ENCODE assay signal across 26 cellular contexts in the genomic region with DNA sequence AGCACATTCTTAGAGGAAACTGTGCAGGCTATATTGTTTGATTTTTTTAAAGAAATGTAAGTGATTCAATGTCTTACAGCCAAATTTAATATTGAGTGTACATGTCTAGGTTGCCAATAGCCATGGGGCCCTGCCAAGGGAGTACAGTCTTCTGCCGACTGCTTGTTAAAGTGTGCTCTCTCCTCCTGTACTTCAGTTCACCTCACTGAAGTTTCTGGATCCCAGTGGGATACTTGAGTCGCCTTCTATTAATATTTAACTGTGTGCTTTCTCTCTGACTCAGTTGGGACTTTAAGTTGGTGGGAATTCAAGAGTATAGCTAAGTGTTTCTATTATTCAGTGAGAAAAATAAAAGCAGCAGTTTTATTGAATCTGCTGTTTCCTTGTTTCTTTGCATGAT. TPM values are rescaled to one million over a fixed set of nuclear protein-coding genes. Genes with fewer than 3 reads are reported as not detected.
DNase-seq lines count a peak whose midpoint lies in the region; ATAC-seq, FAIRE-seq and TF ChIP-seq lines count a peak whose summit lies in the region.
"Had no signal": no experiment of that assay in that cellular context is flagged by ENCODE, and none has a peak within 500 bp of the region (broad histone marks: within the 10 kb centered on the region; RNA-seq: fewer than 3 reads in every experiment).

No MANE protein-coding gene starts in this region.

- H3K9me3 ChIP-seq in OCI-LY3 (ENCODE audit: insufficient read depth, low read length) (no peaks in the 10 kb centered on the region), HepG2 (ENCODE audit: low read length) (no peaks in the 10 kb centered on the region)
- H3K9me3 ChIP-seq: neutrophil, spleen had no signal

- no peak for TF ChIP-seq POLR2A in HepG2 (IDR thresholded peaks at IDR 0.05; ENCODE audit: insufficient read depth in 1 of 2, low read depth in 2 of 2, low read length in 2 of 2)

- H3K36me3 Mint-ChIP-seq in type B pancreatic cell = peaks cover 26% of the 10 kb centered on the region

- ATAC-seq in HepG2 = no peak
- ATAC-seq: activated CD8-positive, alpha-beta memory T cell treated with anti-CD3 and anti-CD28 coated beads, Interleukin-2, amount 10 ng/mL, durations not matched to agents 7 days and 5 days; activated T-helper 17 cell treated with anti-CD3 and anti-CD28 coated beads, Interleukin-2, amount 50 U/mL, for 72 hours; stimulated activated memory B cell treated with anti-CD40 and anti-IgM and Interleukin-4, amounts not matched to agents 10 μg/mL and 1 μg/mL and 100 μg/mL, for 72 hours had no signal

- TF ChIP-seq RAD21 in HepG2 (CRISPR knock-in tag; IDR thresholded peaks at IDR 0.05) = no peak

- H3K4me3 ChIP-seq in OCI-LY3 (ENCODE audit: low read length) (no peak overlapping the region), epithelial cell of proximal tubule (ENCODE audit: low read depth, low read length) (no peak overlapping the region), HepG2 (replicated peaks in 1 of 3; ENCODE audit: insufficient read depth in 1 of 3, low read depth in 2 of 3, low read length in 3 of 3) (no peak overlapping the region)
- H3K4me3 ChIP-seq: spleen had no signal

- DNase-seq in epithelial cell of proximal tubule (ENCODE audit: low read depth) = peak; percentile 67
- DNase-seq in HepG2 (ENCODE audit: low spot score) = no peak
- no peak for DNase-seq in type B pancreatic cell (ENCODE audit: extremely low spot score, unreplicated experiment)
- DNase-seq in RKO (ENCODE audit: low spot score) = no peak
- DNase-seq in EL = no peak
- DNase-seq in foreskin melanocyte = no peak
- DNase-seq: activated CD4-positive, alpha-beta T cell treated with anti-CD3 and anti-CD28 coated beads, Interleukin-2, amount 10 ng/mL, durations not matched to agents 7 days and 5 days; activated CD8-positive, alpha-beta memory T cell treated with anti-CD3 and anti-CD28 coated beads, Interleukin-2, amount 10 ng/mL, durations not matched to agents 7 days and 5 days; CD4-positive, CD25-positive, alpha-beta regulatory T cell; cerebellar nuclear complex; foreskin fibroblast; HFFc6; IMR-90; NCI-H1092 treated with DMSO at 0.1 percent for 48 hours; NCI-H1930; NCI-H526 treated with DMSO at 0.1 percent for 48 hours; spleen; stimulated activated CD4-positive, alpha-beta T cell treated with anti-CD3 and anti-CD28 coated beads, Interleukin-2, amount 100 ng/mL, for 48 hours had no signal

- H4K20me1 ChIP-seq in OCI-LY3 (ENCODE audit: insufficient read depth, low read length) (no peaks in the 10 kb centered on the region), HepG2 (ENCODE audit: insufficient read depth, low read length) (no peaks in the 10 kb centered on the region)

- BruUV-seq in HepG2 (replicated peaks; lab: Mats Ljungman, UMichigan) = no TSS peak

- peaks cover 52% of the 10 kb centered on the region for H3K4me1 ChIP-seq in OCI-LY3 (ENCODE audit: low read length)
- peaks cover 83% of the 10 kb centered on the region for H3K4me1 ChIP-seq in HepG2 (ENCODE audit: insufficient read depth, low read length)

- H3K27ac ChIP-seq in OCI-LY3 (ENCODE audit: low read length) = no peak overlapping the region
- H3K27ac ChIP-seq in HepG2 (ENCODE audit: extremely low read length, insufficient read depth, low read length) = peak overlapping the region; percentile 40
- H3K27ac ChIP-seq: epithelial cell of prostate, spleen, VCaP had no signal

- CTCF ChIA-PET in HepG2 (lab: Yijun Ruan, JAX; ENCODE audit: low intra/inter-chr PET ratio, low total read pairs) = no interaction called here

- H3K27me3 ChIP-seq in OCI-LY3 (ENCODE audit: low read depth, low read length) (no peaks in the 10 kb centered on the region), HepG2 (ENCODE audit: control insufficient read depth in 1 of 2, insufficient read depth in 2 of 2, low read length in 2 of 2) (no peaks in the 10 kb centered on the region; a peak in 1 of 5 replicates)
- H3K27me3 ChIP-seq: neutrophil, spleen had no signal

- 0 out of 2 replicates have a peak overlapping the region, but pooled peaks have one; percentile 13 for H3K4me2 ChIP-seq in OCI-LY3 (ENCODE audit: low read length)
- no peak overlapping the region for H3K4me2 ChIP-seq in HepG2 (ENCODE audit: low read depth, low read length)

- no peaks in the 10 kb centered on the region for H3K9me3 Mint-ChIP-seq in type B pancreatic cell
- H3K9me3 Mint-ChIP-seq: activated CD4-positive, alpha-beta T cell treated with anti-CD3 and anti-CD28 coated beads, Interleukin-2, amount 10 ng/mL, durations not matched to agents 7 days and 5 days; activated T-helper 17 cell treated with anti-CD3 and anti-CD28 coated beads, Interleukin-2, amount 50 U/mL, for 72 hours; CD4-positive, CD25-positive, alpha-beta regulatory T cell; HFFc6; stimulated activated memory B cell treated with anti-CD40 and anti-IgM and Interleukin-4, amounts not matched to agents 10 μg/mL and 1 μg/mL and 100 μg/mL, for 72 hours; T-helper 2 cell treated with Interferon-gamma antibody and Interleukin-4, amounts not matched to agents 5 μg/mL and 100 μg/mL, for 36 hours had no signal

- in situ Hi-C loops in HepG2 (cut with HindIII; ENCODE audit: extremely low pct_ligation_motif_present, low pct_unique_long_range_greater_than_20kb) = no loop called here

- H3K79me2 ChIP-seq in OCI-LY3 (ENCODE audit: low read length) (no peaks in the 10 kb centered on the region), HepG2 (ENCODE audit: insufficient read depth, low read length) (peaks cover 14% of the 10 kb centered on the region)

- H3K27ac Mint-ChIP-seq in type B pancreatic cell = no peak overlapping the region
- H3K27ac Mint-ChIP-seq: activated CD4-positive, alpha-beta T cell treated with anti-CD3 and anti-CD28 coated beads, Interleukin-2, amount 10 ng/mL, durations not matched to agents 7 days and 5 days; activated CD8-positive, alpha-beta memory T cell treated with anti-CD3 and anti-CD28 coated beads, Interleukin-2, amount 10 ng/mL, durations not matched to agents 7 days and 5 days; activated naive CD8-positive, alpha-beta T cell; activated T-helper 17 cell treated with anti-CD3 and anti-CD28 coated beads, Interleukin-2, amount 50 U/mL, for 72 hours; HFFc6; stimulated activated memory B cell treated with anti-CD40 and anti-IgM and Interleukin-4, amounts not matched to agents 10 μg/mL and 1 μg/mL and 100 μg/mL, for 72 hours; T-helper 2 cell treated with Interferon-gamma antibody and Interleukin-4, amounts not matched to agents 5 μg/mL and 100 μg/mL, for 36 hours had no signal

- no peaks in the 10 kb centered on the region for H3K27me3 Mint-ChIP-seq in type B pancreatic cell
- H3K27me3 Mint-ChIP-seq: activated CD4-positive, alpha-beta T cell treated with anti-CD3 and anti-CD28 coated beads, Interleukin-2, amount 10 ng/mL, durations not matched to agents 7 days and 5 days; activated CD8-positive, alpha-beta memory T cell treated with anti-CD3 and anti-CD28 coated beads, Interleukin-2, amount 10 ng/mL, durations not matched to agents 7 days and 5 days; activated naive CD8-positive, alpha-beta T cell; activated T-helper 17 cell treated with anti-CD3 and anti-CD28 coated beads, Interleukin-2, amount 50 U/mL, for 72 hours; CD4-positive, CD25-positive, alpha-beta regulatory T cell; stimulated activated memory B cell treated with anti-CD40 and anti-IgM and Interleukin-4, amounts not matched to agents 10 μg/mL and 1 μg/mL and 100 μg/mL, for 72 hours had no signal

- TF ChIP-seq EP300 in HepG2 (IDR thresholded peaks at IDR 0.05; ENCODE audit: low read depth in 2 of 2, low read length in 2 of 2) (no peak), HepG2 (CRISPR knock-in tag; IDR thresholded peaks at IDR 0.05; ENCODE audit: borderline replicate concordance) (no peak)

- intact Hi-C loops in HepG2 (cut with micrococcal nuclease; ENCODE audit: unreplicated experiment) = no loop called here

- WGBS in HepG2 (ENCODE audit: low lambda C conversion rate) = 73% methylated on average over 2 of the region's 2 CpGs

- peak overlapping the region; percentile 6 for H3K4me3 Mint-ChIP-seq in type B pancreatic cell
- H3K4me3 Mint-ChIP-seq: activated CD4-positive, alpha-beta T cell treated with anti-CD3 and anti-CD28 coated beads, Interleukin-2, amount 10 ng/mL, durations not matched to agents 7 days and 5 days; activated CD8-positive, alpha-beta memory T cell treated with anti-CD3 and anti-CD28 coated beads, Interleukin-2, amount 10 ng/mL, durations not matched to agents 7 days and 5 days; activated naive CD8-positive, alpha-beta T cell; activated T-helper 17 cell treated with anti-CD3 and anti-CD28 coated beads, Interleukin-2, amount 50 U/mL, for 72 hours; CD4-positive, CD25-positive, alpha-beta regulatory T cell; HFFc6; stimulated activated memory B cell treated with anti-CD40 and anti-IgM and Interleukin-4, amounts not matched to agents 10 μg/mL and 1 μg/mL and 100 μg/mL, for 72 hours; T-helper 2 cell treated with Interferon-gamma antibody and Interleukin-4, amounts not matched to agents 5 μg/mL and 100 μg/mL, for 36 hours had no signal

- POLR2A ChIA-PET in HepG2 (lab: Yijun Ruan, JAX) = interaction anchor here (4.0 kb wide), 1 partner anchor 12 kb away, joined by 32 read pairs; no protein-coding TSS in a partner anchor

- peaks cover 21% of the 10 kb centered on the region for H3K4me1 Mint-ChIP-seq in type B pancreatic cell (ENCODE audit: unreplicated experiment)
- H3K4me1 Mint-ChIP-seq: activated CD4-positive, alpha-beta T cell treated with anti-CD3 and anti-CD28 coated beads, Interleukin-2, amount 10 ng/mL, durations not matched to agents 7 days and 5 days; activated CD8-positive, alpha-beta memory T cell treated with anti-CD3 and anti-CD28 coated beads, Interleukin-2, amount 10 ng/mL, durations not matched to agents 7 days and 5 days; stimulated activated memory B cell treated with anti-CD40 and anti-IgM and Interleukin-4, amounts not matched to agents 10 μg/mL and 1 μg/mL and 100 μg/mL, for 72 hours had no signal

- H2AFZ ChIP-seq in OCI-LY3 (ENCODE audit: low read depth, low read length) (no peak overlapping the region), HepG2 (ENCODE audit: low read length) (no peak overlapping the region)

- no peak for TF ChIP-seq CTCF in OCI-LY3 (IDR thresholded peaks at IDR 0.05; ENCODE audit: low read depth, low read length)
- no peak for TF ChIP-seq CTCF in epithelial cell of proximal tubule (conservative IDR thresholded peaks at IDR 0.05; ENCODE audit: low read depth, low read length)
- TF ChIP-seq CTCF in HepG2 (CRISPR knock-in tag; IDR thresholded peaks at IDR 0.05) = no peak
- TF ChIP-seq CTCF in type B pancreatic cell (conservative IDR thresholded peaks at IDR 0.05) = no peak

- FAIRE-seq in HepG2 (lab: Jason Lieb, UNC) = no peak

- H3K9ac ChIP-seq in OCI-LY3 (ENCODE audit: low read length) (no peak overlapping the region), HepG2 (ENCODE audit: insufficient read depth, low read depth, low read length) (no peak overlapping the region)

- peaks cover 5% of the 10 kb centered on the region for H3K36me3 ChIP-seq in OCI-LY3 (replicated peaks; ENCODE audit: low read depth, low read length)
- peaks cover 7 to 23% of the 10 kb centered on the region in 2 experiments for H3K36me3 ChIP-seq in HepG2 (replicated peaks in 1 of 2; ENCODE audit: control insufficient read depth in 1 of 2, insufficient read depth in 2 of 2, low read length in 2 of 2)

RNA-seq across cellular contexts. Expression of gene C5orf47, which starts 44.5 kb away (rescaled TPM):
- total RNA-seq in epithelial cell of proximal tubule (not detected in 2 replicates), HepG2 (2016; rRNA removed; fragmentation: Illumina TruSeq; extraction: Trizol) (not detected in 2 replicates), type B pancreatic cell (ENCODE audit: low replicate concordance) (not detected in 2 replicates)
- total RNA-seq in HepG2 (2016; cell fraction: cytosol; rRNA removed; fragmentation: Illumina TruSeq; extraction: Trizol; ENCODE audit: low read depth) = not detected in 2 replicates
- total RNA-seq in HepG2 (2016; cell fraction: insoluble cytoplasmic fraction; rRNA removed; fragmentation: Illumina TruSeq; extraction: Trizol) = not detected in 2 replicates
- total RNA-seq in HepG2 (2016; cell fraction: membrane; rRNA removed; fragmentation: Illumina TruSeq; extraction: Trizol) = not detected in 2 replicates
- total RNA-seq in HepG2 (2016; cell fraction: nucleus; rRNA removed; fragmentation: Illumina TruSeq; extraction: Trizol) = not detected in 2 replicates
- polyA plus RNA-seq in HepG2 (2011; rRNA removed) = 0.04 TPM in 1 of 2 replicates, not detected in the other
- 0.06 TPM in 1 of 2 replicates, not detected in the other for polyA plus RNA-seq in HepG2 (2011; cell fraction: cytosol; rRNA removed)
- not detected in 2 replicates for polyA plus RNA-seq in HepG2 (2011; cell fraction: nucleus; rRNA removed)
- 0.05 and 0.20 TPM in 2 replicates for polyA plus RNA-seq in HepG2 (2012)
- not detected in 2 replicates for polyA plus RNA-seq in HepG2 (2016; cell fraction: cytosol; fragmentation: Illumina TruSeq; extraction: Trizol; ENCODE audit: low read depth)
- polyA plus RNA-seq in HepG2 (2016; cell fraction: insoluble cytoplasmic fraction; fragmentation: Illumina TruSeq; extraction: Trizol; ENCODE audit: low read depth) = not detected in 2 replicates
- 0.08 TPM in 1 of 2 replicates, not detected in the other for polyA plus RNA-seq in HepG2 (2016; cell fraction: membrane; fragmentation: Illumina TruSeq; extraction: Trizol; ENCODE audit: low read depth)
- not detected in 2 replicates for polyA plus RNA-seq in HepG2 (2016; cell fraction: nucleus; fragmentation: Illumina TruSeq; extraction: Trizol; ENCODE audit: insufficient read depth, low read depth)
- 0.06 TPM in 1 of 2 replicates, not detected in the other for polyA minus RNA-seq in HepG2 (2011; rRNA and poly(A)+ RNA removed; ENCODE audit: low replicate concordance)
- polyA minus RNA-seq in HepG2 (2011; cell fraction: cytosol; rRNA and poly(A)+ RNA removed) = not detected in 2 replicates
- polyA minus RNA-seq in HepG2 (2011; cell fraction: nucleus; rRNA and poly(A)+ RNA removed) = 0.26 TPM in 1 of 2 replicates, not detected in the other
- total RNA-seq: activated CD4-positive, alpha-beta T cell treated with anti-CD3 and anti-CD28 coated beads, Interleukin-2, amount 10 ng/mL, durations not matched to agents 7 days and 5 days; activated T-helper 17 cell treated with anti-CD3 and anti-CD28 coated beads, Interleukin-2, amount 50 U/mL, for 72 hours; CD4-positive, CD25-positive, alpha-beta regulatory T cell; HFFc6; IMR-90 had no signal
- polyA plus RNA-seq: CD4-positive, CD25-positive, alpha-beta regulatory T cell; IMR-90; spleen had no signal

RNA-seq across cellular contexts. Expression of gene CPEB4, which starts 56.4 kb away (rescaled TPM):
- total RNA-seq in epithelial cell of proximal tubule (9.5 and 17.5 TPM in 2 replicates), HepG2 (2016; rRNA removed; fragmentation: Illumina TruSeq; extraction: Trizol) (7.7 and 8.3 TPM in 2 replicates), type B pancreatic cell (ENCODE audit: low replicate concordance) (53.2 and 56.1 TPM in 2 replicates)
- total RNA-seq in HepG2 (2016; cell fraction: cytosol; rRNA removed; fragmentation: Illumina TruSeq; extraction: Trizol; ENCODE audit: low read depth) = 1.8 and 3.2 TPM in 2 replicates
- 8.3 and 11.9 TPM in 2 replicates for total RNA-seq in HepG2 (2016; cell fraction: insoluble cytoplasmic fraction; rRNA removed; fragmentation: Illumina TruSeq; extraction: Trizol)
- total RNA-seq in HepG2 (2016; cell fraction: membrane; rRNA removed; fragmentation: Illumina TruSeq; extraction: Trizol) = 3.4 and 3.7 TPM in 2 replicates
- 13.4 and 15.2 TPM in 2 replicates for total RNA-seq in HepG2 (2016; cell fraction: nucleus; rRNA removed; fragmentation: Illumina TruSeq; extraction: Trizol)
- 25.0 and 26.7 TPM in 2 replicates for polyA plus RNA-seq in HepG2 (2011; rRNA removed)
- 15.9 and 21.3 TPM in 2 replicates for polyA plus RNA-seq in HepG2 (2011; cell fraction: cytosol; rRNA removed)
- polyA plus RNA-seq in HepG2 (2011; cell fraction: nucleus; rRNA removed) = 38.4 and 39.5 TPM in 2 replicates
- 21.1 and 22.8 TPM in 2 replicates for polyA plus RNA-seq in HepG2 (2012)
- 0.06 and 0.08 TPM in 2 replicates for polyA plus RNA-seq in HepG2 (2016; cell fraction: cytosol; fragmentation: Illumina TruSeq; extraction: Trizol; ENCODE audit: low read depth)
- 5.3 and 5.4 TPM in 2 replicates for polyA plus RNA-seq in HepG2 (2016; cell fraction: insoluble cytoplasmic fraction; fragmentation: Illumina TruSeq; extraction: Trizol; ENCODE audit: low read depth)
- 0.40 and 0.56 TPM in 2 replicates for polyA plus RNA-seq in HepG2 (2016; cell fraction: membrane; fragmentation: Illumina TruSeq; extraction: Trizol; ENCODE audit: low read depth)
- polyA plus RNA-seq in HepG2 (2016; cell fraction: nucleus; fragmentation: Illumina TruSeq; extraction: Trizol; ENCODE audit: insufficient read depth, low read depth) = 8.8 and 10.3 TPM in 2 replicates
- 100 and 104 TPM in 2 replicates for polyA minus RNA-seq in HepG2 (2011; rRNA and poly(A)+ RNA removed; ENCODE audit: low replicate concordance)
- 49.4 and 55.2 TPM in 2 replicates for polyA minus RNA-seq in HepG2 (2011; cell fraction: cytosol; rRNA and poly(A)+ RNA removed)
- 151 and 216 TPM in 2 replicates for polyA minus RNA-seq in HepG2 (2011; cell fraction: nucleus; rRNA and poly(A)+ RNA removed)
